15 cellular contexts compared by ENCODE assay signal in genomic region chr2:165777522-165778186, GRCh38. TPM values are rescaled to one million over a fixed set of nuclear protein-coding genes. Genes with fewer than 3 reads are reported as not detected.
DNase-seq lines count a peak whose midpoint lies in the region; ATAC-seq lines count a peak whose summit lies in the region.
"Had no signal": no experiment of that assay in that cellular context is flagged by ENCODE, and none has a peak within 500 bp of the region (broad histone marks: within the 10 kb centered on the region; RNA-seq: fewer than 3 reads in every experiment).

No MANE protein-coding gene starts in this region.

- peaks cover 8% of the 10 kb centered on the region for H3K36me3 Mint-ChIP-seq in stimulated activated effector memory CD8-positive, alpha-beta T cell treated with anti-CD3 and anti-CD28 coated beads, Interleukin-12 subunit alpha, Interleukin-12 subunit beta, amount 100 ng/mL, for 72 hours

- H3K36me3 ChIP-seq in aorta (ENCODE audit: control insufficient read depth in 1 of 2, insufficient read depth in 2 of 2, low read length in 1 of 2): no peaks in the 10 kb centered on the region
- H3K36me3 ChIP-seq: gastrocnemius medialis had no signal

- peaks cover 7% of the 10 kb centered on the region for H3K9me3 ChIP-seq in aorta (ENCODE audit: control insufficient read depth, low read length)
- H3K9me3 ChIP-seq: body of pancreas, gastrocnemius medialis had no signal

- peak overlapping the region; percentile 56 for H3K27ac Mint-ChIP-seq in stimulated activated effector memory CD8-positive, alpha-beta T cell treated with anti-CD3 and anti-CD28 coated beads, Interleukin-12 subunit alpha, Interleukin-12 subunit beta, amount 100 ng/mL, for 72 hours
- H3K27ac Mint-ChIP-seq: type B pancreatic cell had no signal

- H3K4me1 ChIP-seq in aorta (ENCODE audit: control insufficient read depth in 1 of 2, insufficient read depth in 2 of 2, low read length in 2 of 2): no peaks in the 10 kb centered on the region
- H3K4me1 ChIP-seq: gastrocnemius medialis had no signal

- DNase-seq in activated gamma-delta T cell treated with Interleukin-2 at 50 U/mL for 16 hours (peak; percentile 5), activated gamma-delta T cell (lab: John Stamatoyannopoulos, UW) (no peak), astrocyte of the hippocampus (ENCODE audit: low read depth, low spot score) (peak; percentile 12), aorta (no peak), NCI-H2029 (lab: John Stamatoyannopoulos, UW) (no peak), SIG-M5 (lab: John Stamatoyannopoulos, UW) (no peak)
- peak in 1 of 2 donors; percentile 53 for DNase-seq in stimulated activated effector memory CD8-positive, alpha-beta T cell treated with anti-CD3 and anti-CD28 coated beads, Interleukin-12 subunit alpha, Interleukin-12 subunit beta, amount 100 ng/mL, for 72 hours (ENCODE audit: low spot score in 2 of 2)
- DNase-seq: activated T-cell treated with anti-CD3 and anti-CD28 coated beads, Interleukin-2, amount 50 U/mL, for 1 hour; body of pancreas; DMS153; gastrocnemius medialis; MM.1S; SHP77 had no signal

- H3K27me3 ChIP-seq in aorta (ENCODE audit: control insufficient read depth in 1 of 2, insufficient read depth in 2 of 2, low read length in 1 of 2): no peaks in the 10 kb centered on the region
- H3K27me3 ChIP-seq: body of pancreas, gastrocnemius medialis had no signal

- H3K27ac ChIP-seq in aorta (ENCODE audit: low read depth in 1 of 2, low read length in 2 of 2): no peak overlapping the region
- H3K27ac ChIP-seq: body of pancreas, gastrocnemius medialis had no signal

- 83 to 89% methylated on average over 2 of the region's 2 CpGs for WGBS in aorta, 2 donors

- peaks cover 23% of the 10 kb centered on the region for H3K4me1 Mint-ChIP-seq in stimulated activated effector memory CD8-positive, alpha-beta T cell treated with anti-CD3 and anti-CD28 coated beads, Interleukin-12 subunit alpha, Interleukin-12 subunit beta, amount 100 ng/mL, for 72 hours

- ATAC-seq in HG03039 (IDR thresholded peaks at IDR 0.05; ENCODE audit: unreplicated experiment): peak; percentile 60
- peak; percentile 89 for ATAC-seq in stimulated activated effector memory CD8-positive, alpha-beta T cell treated with anti-CD3 and anti-CD28 coated beads, Interleukin-12 subunit alpha, Interleukin-12 subunit beta, amount 100 ng/mL, for 72 hours
- ATAC-seq in aorta (ENCODE audit: low FRiP score): no peak
- ATAC-seq: body of pancreas, gastrocnemius medialis had no signal

- H3K9me3 Mint-ChIP-seq in stimulated activated effector memory CD8-positive, alpha-beta T cell treated with anti-CD3 and anti-CD28 coated beads, Interleukin-12 subunit alpha, Interleukin-12 subunit beta, amount 100 ng/mL, for 72 hours: peaks cover 2% of the 10 kb centered on the region

- no peak overlapping the region for H3K4me3 ChIP-seq in aorta (ENCODE audit: low read length in 2 of 2)
- H3K4me3 ChIP-seq: body of pancreas, gastrocnemius medialis had no signal

- intact Hi-C loops in aorta (cut with DNase I): no loop called here

- H3K4me3 Mint-ChIP-seq in stimulated activated effector memory CD8-positive, alpha-beta T cell treated with anti-CD3 and anti-CD28 coated beads, Interleukin-12 subunit alpha, Interleukin-12 subunit beta, amount 100 ng/mL, for 72 hours: no peak overlapping the region
- H3K4me3 Mint-ChIP-seq: type B pancreatic cell had no signal

RNA-seq across cellular contexts. Expression of gene GALNT3, which starts 16.4 kb away (rescaled TPM):
- 1 to 10 TPM; 2.0 to 2.4 TPM for total RNA-seq in aorta
- 1 to 10 TPM in 1 of 2 donors, under 1 TPM in 1; 0.23 to 3.4 TPM for polyA plus RNA-seq in aorta

Comparison
In these comparisons a context has a peak if more than half of its experiments do, and no peak if none do; other contexts are left out.
1. DNase-seq: peak in activated gamma-delta T cell treated with Interleukin-2 at 50 U/mL for 16 hours (single experiment) and astrocyte of the hippocampus (single experiment); none in activated gamma-delta T cell (single experiment), aorta (0 of 2), NCI-H2029 (single experiment) and SIG-M5 (single experiment).